In genomic region chr20:34579191-34579661, GRCh38 we compare ENCODE assay signal across 8 cellular contexts. TPM values are rescaled to one million over a fixed set of nuclear protein-coding genes. Genes with fewer than 3 reads are reported as not detected.
DNase-seq lines count a peak whose midpoint lies in the region; ATAC-seq and TF ChIP-seq lines count a peak whose summit lies in the region.

No MANE protein-coding gene starts in this region.

- H3K4me2 ChIP-seq in SK-N-SH, result 0 out of 2 replicates have a peak overlapping the region, but pooled peaks have one; percentile 34

- no peaks in the 10 kb centered on the region for H4K20me1 ChIP-seq in SK-N-SH (ENCODE audit: insufficient read depth)

- TF ChIP-seq RAD21 in SK-N-SH (IDR thresholded peaks at IDR 0.05; ENCODE audit: low read length), result peak; percentile 67

- no peak overlapping the region for H2AFZ ChIP-seq in SK-N-SH (ENCODE audit: low read depth)

- POLR2A ChIA-PET in SK-N-SH (lab: Yijun Ruan, JAX), result no interaction called here

- TF ChIP-seq CTCF in SK-N-SH (IDR thresholded peaks at IDR 0.05) (peak; percentile 89), fibroblast of mammary gland (conservative IDR thresholded peaks at IDR 0.05; ENCODE audit: control insufficient read depth, insufficient read depth, low read depth, low read length) (peak; percentile 84), osteocyte (IDR thresholded peaks at IDR 0.05) (peak; percentile 71)

- H3K4me3 ChIP-seq in SK-N-SH (ENCODE audit: low read depth in 2 of 2, low read length in 1 of 2) (no peak overlapping the region), fibroblast of mammary gland (ENCODE audit: control insufficient read depth, low read depth, low read length) (no peak overlapping the region)

- no peak for ATAC-seq in HG03139 (IDR thresholded peaks at IDR 0.05; ENCODE audit: unreplicated experiment)

- H3K79me2 ChIP-seq in SK-N-SH (ENCODE audit: insufficient read depth), result no peaks in the 10 kb centered on the region

- no peaks in the 10 kb centered on the region for H3K9me2 ChIP-seq in SK-N-SH

- H3K9me3 ChIP-seq in SK-N-SH, result no peaks in the 10 kb centered on the region

- no peaks in the 10 kb centered on the region for H3K27me3 ChIP-seq in SK-N-SH (ENCODE audit: insufficient read depth)

- CTCF ChIA-PET in SK-N-SH (lab: Yijun Ruan, JAX), result interaction anchor here (0.9 to 1.5 kb wide), 3 partner anchors 16 to 127 kb away, joined by 3 to 5 read pairs (median 3); no protein-coding TSS in a partner anchor

- H3K4me1 ChIP-seq in SK-N-SH (ENCODE audit: control insufficient read depth in 1 of 2, insufficient read depth in 2 of 2, low read depth in 1 of 2, low read length in 1 of 2), result peaks cover 0 to 15% of the 10 kb centered on the region in 2 experiments; a peak in 3 of 4 replicates

- WGBS in SK-N-SH (ENCODE audit: low lambda C conversion rate), result 58% methylated on average over 7 of the region's 7 CpGs

- no peak for TF ChIP-seq EP300 in SK-N-SH (IDR thresholded peaks at IDR 0.05; ENCODE audit: borderline replicate concordance in 1 of 2, low read depth in 1 of 2, low read length in 1 of 2)

- H3K36me3 ChIP-seq in SK-N-SH (replicated peaks in 1 of 2; ENCODE audit: control insufficient read depth in 1 of 2, insufficient read depth in 2 of 2, low read length in 1 of 2), result peaks cover 0 to 8% of the 10 kb centered on the region in 2 experiments

- no peaks in the 10 kb centered on the region for H3F3A ChIP-seq in SK-N-SH (replicated peaks; ENCODE audit: insufficient read depth)

- no peaks in the 10 kb centered on the region for H3K9me3 Mint-ChIP-seq in osteocyte (ENCODE audit: unreplicated experiment)

- H3K9ac ChIP-seq in SK-N-SH, result no peak overlapping the region

- H3K27me3 Mint-ChIP-seq in osteocyte (ENCODE audit: unreplicated experiment), result no peaks in the 10 kb centered on the region

- peaks cover 17% of the 10 kb centered on the region for H3K4me1 Mint-ChIP-seq in osteocyte (ENCODE audit: unreplicated experiment)

- H3K27ac ChIP-seq in SK-N-SH (ENCODE audit: low read depth in 2 of 2, low read length in 1 of 2), result no peak overlapping the region

- H3K4me3 Mint-ChIP-seq in osteocyte (ENCODE audit: unreplicated experiment), result no peak overlapping the region

- DNase-seq in NCI-H2029 (lab: John Stamatoyannopoulos, UW), result peak; percentile 22
- DNase-seq in NCI-H2029 treated with DMSO at 0.1 percent for 48 hours (lab: John Stamatoyannopoulos, UW), result no peak
- no peak for DNase-seq in SK-N-SH
- DNase-seq in fibroblast of mammary gland (ENCODE audit: low read depth), result peak; percentile 83
- DNase-seq in osteocyte (ENCODE audit: extremely low spot score, unreplicated experiment), result peak; percentile 83
- no peak for DNase-seq in GM19240 (ENCODE audit: insufficient read length, low spot score)
- DNase-seq in NAMALWA (ENCODE audit: low spot score), result no peak

- H3K27ac Mint-ChIP-seq in osteocyte (ENCODE audit: unreplicated experiment), result no peak overlapping the region

- H3K36me3 Mint-ChIP-seq in osteocyte (ENCODE audit: unreplicated experiment), result no peaks in the 10 kb centered on the region

TF ChIP-seq in SK-N-SH, 30 proteins besides CTCF, POLR2A, EP300 and RAD21:
- TF ChIP-seq USF1 (IDR thresholded peaks at IDR 0.05; ENCODE audit: borderline replicate concordance, low read depth) (no peak), ZBTB33 (IDR thresholded peaks at IDR 0.05; ENCODE audit: borderline replicate concordance, low read depth) (no peak), TEAD4 (IDR thresholded peaks at IDR 0.05; ENCODE audit: borderline replicate concordance, insufficient read depth) (no peak), NRF1 (IDR thresholded peaks at IDR 0.05; ENCODE audit: low read depth, low read length) (no peak), MXI1 (IDR thresholded peaks at IDR 0.05; ENCODE audit: low read depth, low read length) (no peak), SIN3A (IDR thresholded peaks at IDR 0.05; ENCODE audit: borderline replicate concordance, low read depth, low read length) (no peak), YY1 (IDR thresholded peaks at IDR 0.05; ENCODE audit: low read depth) (no peak), PBX3 (IDR thresholded peaks at IDR 0.05) (no peak), JUND (IDR thresholded peaks at IDR 0.05) (peak; percentile 91), MAX (IDR thresholded peaks at IDR 0.05; ENCODE audit: low read depth) (0 out of 2 replicates have a peak, but pooled peaks have one; percentile 28), IRF3 (IDR thresholded peaks at IDR 0.05; ENCODE audit: low read depth, low read length) (no peak), MEF2A (IDR thresholded peaks at IDR 0.05; ENCODE audit: borderline replicate concordance, low read depth) (no peak), FOSL2 (IDR thresholded peaks at IDR 0.05; ENCODE audit: borderline replicate concordance, low read depth) (peak; percentile 99), SMC3 (IDR thresholded peaks at IDR 0.05; ENCODE audit: low read depth, low read length) (peak; percentile 61)

RNA-seq across cellular contexts. Expression of gene MAP1LC3A, which starts 20.7 kb away (rescaled TPM):
- polyA plus RNA-seq in SK-N-SH (2012; rRNA removed), result 17.2 and 24.9 TPM in 2 replicates
- 11.7 and 18.7 TPM in 2 replicates for polyA plus RNA-seq in SK-N-SH (2012; cell fraction: cytosol; rRNA removed)
- 80.3 and 107 TPM in 2 replicates for polyA plus RNA-seq in SK-N-SH (2012; cell fraction: nucleus; rRNA removed)
- total RNA-seq in osteocyte, result 60.5 and 67.2 TPM in 2 replicates

Comparison
In these comparisons a context has a peak if more than half of its experiments do, and no peak if none do; other contexts are left out.
1. DNase-seq: peak in NCI-H2029 (single experiment), fibroblast of mammary gland (single experiment) and osteocyte (single experiment); none in NCI-H2029 treated with DMSO at 0.1 percent for 48 hours (single experiment), SK-N-SH (single experiment), GM19240 (single experiment) and NAMALWA (single experiment).
2. Peak in every context shown above with its lines, with median percentiles within 50 percentile points of each other: CTCF ChIP-seq.